Comparison of ENCODE assay signal across 8 cellular contexts in genomic region chr2:201118121-201118956, GRCh38. TPM values are rescaled to one million over a fixed set of nuclear protein-coding genes. Genes with fewer than 3 reads are reported as not detected.
DNase-seq lines count a peak whose midpoint lies in the region; ATAC-seq and TF ChIP-seq lines count a peak whose summit lies in the region.

No MANE protein-coding gene starts in this region.

- peak overlapping the region; percentile 84 to 99 (median 92) for H3K4me2 ChIP-seq in BLaER1 treated with 17β-estradiol and CSF1 and Interleukin-3, amounts not matched to agents 10 nM and 100 nM

- peak; percentile 53 for ATAC-seq in GM19023 (IDR thresholded peaks at IDR 0.05; ENCODE audit: unreplicated experiment)
- peak; percentile 43 for ATAC-seq in HG03196 (IDR thresholded peaks at IDR 0.05; ENCODE audit: unreplicated experiment)

- no peaks in the 10 kb centered on the region for H3K9me3 Mint-ChIP-seq in endothelial cell (ENCODE audit: unreplicated experiment)

- peak overlapping the region; percentile 74 to 92 (median 80) for H3K4me3 ChIP-seq in BLaER1 treated with 17β-estradiol and CSF1 and Interleukin-3, amounts not matched to agents 10 nM and 100 nM

- peaks cover 57% of the 10 kb centered on the region for H3K4me1 Mint-ChIP-seq in endothelial cell (ENCODE audit: unreplicated experiment)

- H3K36me3 ChIP-seq in BLaER1 treated with 17β-estradiol and CSF1 and Interleukin-3, amounts not matched to agents 10 nM and 100 nM = peaks cover 0 to 18% (median 10%) of the 10 kb centered on the region in 11 experiments; a peak in 13 of 22 replicates

- H3K27me3 Mint-ChIP-seq in endothelial cell (ENCODE audit: unreplicated experiment) = no peaks in the 10 kb centered on the region

- H3K4me1 ChIP-seq in BLaER1 treated with 17β-estradiol and CSF1 and Interleukin-3, amounts not matched to agents 10 nM and 100 nM = peaks cover 41 to 59% (median 53%) of the 10 kb centered on the region in 10 experiments

- peak; percentile 28 for TF ChIP-seq CTCF in endothelial cell (IDR thresholded peaks at IDR 0.05; ENCODE audit: unreplicated experiment)

- H3K36me3 Mint-ChIP-seq in endothelial cell (ENCODE audit: low read depth, unreplicated experiment) = peaks cover 38% of the 10 kb centered on the region

- peaks cover 0 to 31% (median 6%) of the 10 kb centered on the region in 11 experiments; a peak in 8 of 22 replicates for H4K20me1 ChIP-seq in BLaER1 treated with 17β-estradiol and CSF1 and Interleukin-3, amounts not matched to agents 10 nM and 100 nM

- H3K27ac ChIP-seq in BLaER1 treated with 17β-estradiol and CSF1 and Interleukin-3, amounts not matched to agents 10 nM and 100 nM = peak overlapping the region; percentile 96 to 100 (median 99)

- DNase-seq in NK-92 (lab: John Stamatoyannopoulos, UW; ENCODE audit: unreplicated experiment) = peak; percentile 44
- peak; percentile 75 for DNase-seq in activated CD8-positive, alpha-beta memory T cell treated with anti-CD3 and anti-CD28 coated beads, Interleukin-2, amount 50 U/mL, for 1 hour (ENCODE audit: extremely low read depth)
- DNase-seq in endothelial cell (ENCODE audit: low spot score) = peak; percentile 73
- peak; percentile 58 for DNase-seq in middle frontal gyrus (ENCODE audit: extremely low spot score, low spot score)
- DNase-seq in stimulated activated CD8-positive, alpha-beta memory T cell treated with anti-CD3 and anti-CD28 coated beads, Interleukin-7, amount 100 ng/mL, for 1 hour (ENCODE audit: low read depth in 2 of 2) = peak; percentile 71 to 79

- no peaks in the 10 kb centered on the region for H3K27me3 ChIP-seq in BLaER1 treated with 17β-estradiol and CSF1 and Interleukin-3, amounts not matched to agents 10 nM and 100 nM

- H3K27ac Mint-ChIP-seq in endothelial cell (ENCODE audit: unreplicated experiment) = peak overlapping the region; percentile 93

- H3K9ac ChIP-seq in BLaER1 treated with 17β-estradiol and CSF1 and Interleukin-3, amounts not matched to agents 10 nM and 100 nM = peak overlapping the region; percentile 92 to 99 (median 98)

- peak overlapping the region; percentile 93 for H3K4me3 Mint-ChIP-seq in endothelial cell (ENCODE audit: unreplicated experiment)

- H3K9me3 ChIP-seq in BLaER1 treated with 17β-estradiol and CSF1 and Interleukin-3, amounts not matched to agents 10 nM and 100 nM (replicated peaks in 1 of 11) = peaks cover 0 to 3% (median 0%) of the 10 kb centered on the region in 11 experiments; a peak in 1 of 22 replicates

RNA-seq across cellular contexts. Expression of gene CFLAR, which starts 2.4 kb away (rescaled TPM):
- total RNA-seq in endothelial cell (ENCODE audit: unreplicated experiment) = 241 TPM

RNA-seq across cellular contexts. Expression of gene NDUFB3, which starts 46.5 kb away (rescaled TPM):
- 82.3 TPM for total RNA-seq in endothelial cell (ENCODE audit: unreplicated experiment)

RNA-seq across cellular contexts. Expression of gene HYCC2, which starts 46.9 kb away (rescaled TPM):
- 25.1 TPM for total RNA-seq in endothelial cell (ENCODE audit: unreplicated experiment)

Comparison
In these comparisons a context has a peak if more than half of its experiments do, and no peak if none do; other contexts are left out.
1. Peak in every context shown above with its lines: DNase-seq, ATAC-seq, H3K4me3 ChIP-seq and H3K27ac ChIP-seq.